7 cellular contexts compared by ENCODE assay signal in the genomic region with DNA sequence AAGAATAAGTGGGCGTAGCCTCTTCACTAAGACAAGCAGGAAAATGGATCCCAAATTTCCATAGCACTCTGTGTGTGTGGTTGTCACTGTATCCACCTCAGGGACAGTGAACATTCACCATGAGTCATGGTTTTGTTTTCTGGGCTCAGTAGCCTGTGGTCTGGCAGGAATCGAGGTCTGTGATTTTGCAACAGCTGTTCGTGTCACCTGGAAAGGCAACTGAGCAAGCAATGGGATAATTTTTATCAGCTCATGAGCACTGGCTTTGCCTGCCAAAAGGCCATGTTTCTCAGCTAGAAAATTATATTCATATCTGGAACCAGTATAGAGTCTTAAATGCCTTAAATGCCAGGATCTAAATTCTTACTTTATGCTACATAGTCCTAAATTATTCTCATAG.
A peak's percentile ranks its signal among the peaks of the same experiment; 100 is the strongest.
DNase-seq lines count a peak whose midpoint lies in the region; ATAC-seq and FAIRE-seq lines count a peak whose summit lies in the region.

No MANE protein-coding gene starts in this region.

- FAIRE-seq in urothelium cell line (lab: Jason Lieb, UNC), result no peak

- peak; percentile 69 for DNase-seq in HPDE6-E6E7 (ENCODE audit: extremely low spot score)
- DNase-seq in astrocyte of the hippocampus (ENCODE audit: low read depth, low spot score), result peak; percentile 91
- DNase-seq in kidney tubule cell (ENCODE audit: low spot score), result peak; percentile 91
- peak; percentile 66 for DNase-seq in urothelium cell line (ENCODE audit: low spot score)
- DNase-seq in DMS79 (lab: John Stamatoyannopoulos, UW), result no peak
- no peak for DNase-seq in activated effector memory CD4-positive, alpha-beta T cell treated with anti-CD3 and anti-CD28 coated beads, Interleukin-2, amount 50 U/mL, for 16 hours

- ATAC-seq in GM21360 (IDR thresholded peaks at IDR 0.05; ENCODE audit: unreplicated experiment), result no peak

Comparison
In these comparisons a context has a peak if more than half of its experiments do, and no peak if none do; other contexts are left out.
1. DNase-seq: peak in HPDE6-E6E7 (single experiment), astrocyte of the hippocampus (single experiment), kidney tubule cell (single experiment) and urothelium cell line (single experiment); none in DMS79 (single experiment) and activated effector memory CD4-positive, alpha-beta T cell treated with anti-CD3 and anti-CD28 coated beads, Interleukin-2, amount 50 U/mL, for 16 hours (single experiment).